ENCODE assay signal across 8 cellular contexts in the genomic region with DNA sequence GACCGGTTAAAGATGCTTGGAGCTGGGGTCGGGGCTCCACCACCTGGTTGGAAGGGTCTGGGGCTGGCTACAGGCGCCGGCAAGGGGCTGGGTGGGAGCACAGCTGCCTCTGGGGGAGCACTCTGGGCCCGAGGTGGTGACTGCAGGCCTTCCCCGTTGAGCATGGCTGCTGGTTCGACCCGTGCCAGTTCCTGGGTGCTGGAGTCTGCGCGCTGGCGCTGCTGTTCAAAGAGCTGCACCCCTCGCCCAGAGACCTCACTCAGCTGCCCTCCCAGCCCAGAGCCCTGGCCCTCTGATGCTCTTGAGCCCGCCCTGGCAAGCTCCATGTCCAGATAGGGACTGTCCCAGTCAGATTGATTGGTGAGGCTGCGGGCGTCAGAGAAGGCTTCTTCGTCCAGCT. TPM values are rescaled to one million over a fixed set of nuclear protein-coding genes. Genes with fewer than 3 reads are reported as not detected.
DNase-seq lines count a peak whose midpoint lies in the region; ATAC-seq and TF ChIP-seq lines count a peak whose summit lies in the region.

No MANE protein-coding gene starts in this region.

- H3K4me3 Mint-ChIP-seq in natural killer cell (peak overlapping the region; percentile 68), nephron progenitor cell (peak overlapping the region; percentile 68)
- no peak overlapping the region for H3K4me3 Mint-ChIP-seq in natural killer cell treated with Interleukin-12 subunit alpha and Interleukin-12 subunit beta and Interleukin-15 and Interleukin-18, amount 100 ng/mL, for 72 hours

- H3K27me3 Mint-ChIP-seq in natural killer cell (ENCODE audit: low read depth in 2 of 2) (no peaks in the 10 kb centered on the region), nephron progenitor cell (ENCODE audit: low read depth, poor library complexity) (peaks cover 9% of the 10 kb centered on the region)
- H3K27me3 Mint-ChIP-seq in natural killer cell treated with Interleukin-12 subunit alpha and Interleukin-12 subunit beta and Interleukin-15 and Interleukin-18, amount 100 ng/mL, for 72 hours, result no peaks in the 10 kb centered on the region

- H3K36me3 ChIP-seq in aorta (ENCODE audit: control insufficient read depth in 1 of 2, insufficient read depth in 2 of 2, low read length in 1 of 2) (no peaks in the 10 kb centered on the region), MG63 (no peaks in the 10 kb centered on the region)

- H3K4me1 ChIP-seq in aorta (ENCODE audit: control insufficient read depth in 1 of 2, insufficient read depth in 2 of 2, low read length in 2 of 2), result no peaks in the 10 kb centered on the region

- 36 to 41% methylated on average over 16 of the region's 16 CpGs for WGBS in aorta, 2 donors

- H3K9me3 ChIP-seq in aorta (ENCODE audit: control insufficient read depth, low read length), result no peaks in the 10 kb centered on the region
- H3K9me3 ChIP-seq in MG63, result no peaks in the 10 kb centered on the region

- peaks cover 0 to 19% of the 10 kb centered on the region in 2 donors for H3K4me1 Mint-ChIP-seq in natural killer cell
- H3K4me1 Mint-ChIP-seq in natural killer cell treated with Interleukin-12 subunit alpha and Interleukin-12 subunit beta and Interleukin-15 and Interleukin-18, amount 100 ng/mL, for 72 hours (ENCODE audit: low read depth in 2 of 2), result peaks cover 21 to 24% of the 10 kb centered on the region in 2 donors
- peaks cover 41% of the 10 kb centered on the region for H3K4me1 Mint-ChIP-seq in nephron progenitor cell

- no peaks in the 10 kb centered on the region for H3K9me3 Mint-ChIP-seq in natural killer cell
- H3K9me3 Mint-ChIP-seq in natural killer cell treated with Interleukin-12 subunit alpha and Interleukin-12 subunit beta and Interleukin-15 and Interleukin-18, amount 100 ng/mL, for 72 hours, result no peaks in the 10 kb centered on the region
- no peaks in the 10 kb centered on the region for H3K9me3 Mint-ChIP-seq in nephron progenitor cell

- no peak for ATAC-seq in natural killer cell
- no peak for ATAC-seq in natural killer cell treated with Interleukin-12 subunit alpha and Interleukin-12 subunit beta and Interleukin-15 and Interleukin-18, amount 100 ng/mL, for 72 hours
- peak; percentile 15 for ATAC-seq in aorta (ENCODE audit: low FRiP score)
- ATAC-seq in HG02798 (IDR thresholded peaks at IDR 0.05; ENCODE audit: poor library complexity, unreplicated experiment), result no peak

- H3K27ac Mint-ChIP-seq in natural killer cell (peak overlapping the region in 1 of 2 donors; percentile 87), nephron progenitor cell (no peak overlapping the region)
- no peak overlapping the region for H3K27ac Mint-ChIP-seq in natural killer cell treated with Interleukin-12 subunit alpha and Interleukin-12 subunit beta and Interleukin-15 and Interleukin-18, amount 100 ng/mL, for 72 hours

- H3K27me3 ChIP-seq in aorta (ENCODE audit: control insufficient read depth in 1 of 2, insufficient read depth in 2 of 2, low read length in 1 of 2), result no peaks in the 10 kb centered on the region
- no peaks in the 10 kb centered on the region for H3K27me3 ChIP-seq in MG63

- TF ChIP-seq CTCF in natural killer cell (IDR thresholded peaks at IDR 0.05), result no peak
- TF ChIP-seq CTCF in fibroblast of mammary gland (conservative IDR thresholded peaks at IDR 0.05; ENCODE audit: control insufficient read depth, insufficient read depth, low read depth, low read length), result no peak
- TF ChIP-seq CTCF in nephron progenitor cell (IDR thresholded peaks at IDR 0.05), result no peak

- DNase-seq in natural killer cell, result no peak
- no peak for DNase-seq in natural killer cell treated with Interleukin-12 subunit alpha and Interleukin-12 subunit beta and Interleukin-15 and Interleukin-18, amount 100 ng/mL, for 72 hours (ENCODE audit: low spot score)
- DNase-seq in fibroblast of mammary gland (ENCODE audit: low read depth), result no peak
- no peak for DNase-seq in nephron progenitor cell
- peak in 1 of 2 donors; percentile 56 for DNase-seq in aorta
- no peak for DNase-seq in DMS79 (lab: John Stamatoyannopoulos, UW)
- DNase-seq in MG63, result no peak

- H3K4me3 ChIP-seq in fibroblast of mammary gland (ENCODE audit: control insufficient read depth, low read depth, low read length), result peak overlapping the region; percentile 57
- H3K4me3 ChIP-seq in aorta (ENCODE audit: low read length in 2 of 2), result peak overlapping the region; percentile 59 to 85
- no peak overlapping the region for H3K4me3 ChIP-seq in MG63

- H3K36me3 Mint-ChIP-seq in natural killer cell (no peaks in the 10 kb centered on the region), nephron progenitor cell (ENCODE audit: low read depth) (no peaks in the 10 kb centered on the region)
- H3K36me3 Mint-ChIP-seq in natural killer cell treated with Interleukin-12 subunit alpha and Interleukin-12 subunit beta and Interleukin-15 and Interleukin-18, amount 100 ng/mL, for 72 hours, result no peaks in the 10 kb centered on the region

- H3K27ac ChIP-seq in aorta (ENCODE audit: low read depth in 1 of 2, low read length in 2 of 2), result no peak overlapping the region

- intact Hi-C loops in natural killer cell (cut with micrococcal nuclease), result no loop called here
- intact Hi-C loops in aorta (cut with DNase I), result no loop called here

RNA-seq across cellular contexts. Expression of a gene that starts 7.0 kb away (rescaled TPM):
- total RNA-seq in natural killer cell, result not detected
- not detected for total RNA-seq in natural killer cell treated with Interleukin-12 subunit alpha and Interleukin-12 subunit beta and Interleukin-15 and Interleukin-18, amount 100 ng/mL, for 72 hours
- 10 to 100 TPM in 1 of 2 donors, 1 to 10 TPM in 1; 3.2 to 13.1 TPM for total RNA-seq in aorta
- polyA plus RNA-seq in aorta, result 1 to 10 TPM; 6.6 to 6.9 TPM
- not detected in 2 replicates for total RNA-seq in MG63 (2014; rRNA removed; shearing (Covaris generic); ENCODE audit: low replicate concordance)

RNA-seq across cellular contexts. Expression of a gene that starts 7.6 kb away (rescaled TPM):
- total RNA-seq in natural killer cell (not detected), aorta (under 1 TPM; 0.13 to 0.18 TPM)
- not detected for total RNA-seq in natural killer cell treated with Interleukin-12 subunit alpha and Interleukin-12 subunit beta and Interleukin-15 and Interleukin-18, amount 100 ng/mL, for 72 hours
- polyA plus RNA-seq in aorta, result under 1 TPM in 1 of 2 donors, not detected in 1; 0.63 TPM
- total RNA-seq in MG63 (2014; rRNA removed; shearing (Covaris generic); ENCODE audit: low replicate concordance), result not detected in 2 replicates

RNA-seq across cellular contexts. Expression of a gene that starts 49.7 kb away (rescaled TPM):
- total RNA-seq in natural killer cell, result 10 to 100 TPM in 1 of 3 donors, 1 to 10 TPM in 2; 8.4 to 14.6 (median 9.4) TPM
- 10 to 100 TPM in 1 of 2 donors, 1 to 10 TPM in 1; 9.8 to 26.0 TPM for total RNA-seq in natural killer cell treated with Interleukin-12 subunit alpha and Interleukin-12 subunit beta and Interleukin-15 and Interleukin-18, amount 100 ng/mL, for 72 hours
- 10 to 100 TPM in 1 of 2 donors, 1 to 10 TPM in 1; 8.1 to 13.2 TPM for total RNA-seq in aorta
- 1 to 10 TPM; 1.5 to 5.4 TPM for polyA plus RNA-seq in aorta
- total RNA-seq in MG63 (2014; rRNA removed; shearing (Covaris generic); ENCODE audit: low replicate concordance), result 1.1 and 3.1 TPM in 2 replicates

RNA-seq across cellular contexts. Expression of a gene that starts 57.1 kb away (rescaled TPM):
- total RNA-seq in natural killer cell (10 to 100 TPM in 1 of 3 donors, 1 to 10 TPM in 2; 4.4 to 10.2 (median 5.5) TPM), aorta (10 to 100 TPM; 32.6 to 45.7 TPM)
- 10 to 100 TPM in 1 of 2 donors, 1 to 10 TPM in 1; 9.3 to 18.1 TPM for total RNA-seq in natural killer cell treated with Interleukin-12 subunit alpha and Interleukin-12 subunit beta and Interleukin-15 and Interleukin-18, amount 100 ng/mL, for 72 hours
- 1 to 10 TPM; 1.9 to 6.1 TPM for polyA plus RNA-seq in aorta
- 5.3 and 10.2 TPM in 2 replicates for total RNA-seq in MG63 (2014; rRNA removed; shearing (Covaris generic); ENCODE audit: low replicate concordance)
